18 cellular contexts compared by ENCODE assay signal in the genomic region with DNA sequence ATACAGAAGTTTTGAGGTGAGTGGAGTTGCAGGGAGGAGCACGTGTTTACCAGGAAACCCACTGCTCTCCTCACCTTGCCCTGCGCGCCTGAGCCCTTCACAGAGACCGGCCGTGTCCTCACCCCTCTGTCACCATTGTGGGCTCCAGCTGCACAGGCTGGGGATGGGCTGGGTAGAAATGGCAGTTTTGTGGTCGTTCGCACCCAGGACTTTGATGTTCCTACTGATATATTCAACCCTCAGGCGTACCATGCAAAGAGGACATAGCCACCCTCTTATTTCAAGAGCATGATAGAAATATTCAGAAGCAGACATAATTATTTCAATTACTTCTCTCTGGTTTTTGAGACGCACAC.
A peak's percentile ranks its signal among the peaks of the same experiment; 100 is the strongest.
DNase-seq lines count a peak whose midpoint lies in the region; ATAC-seq, FAIRE-seq and TF ChIP-seq lines count a peak whose summit lies in the region.
"Had no signal": no experiment of that assay in that cellular context is flagged by ENCODE, and none has a peak within 500 bp of the region (broad histone marks: within the 10 kb centered on the region; RNA-seq: fewer than 3 reads in every experiment).

No MANE protein-coding gene starts in this region.

- FAIRE-seq in kidney (lab: Jason Lieb, UNC): no peak
- FAIRE-seq: GM12878, H54, K562 had no signal

- ATAC-seq in DND-41 (ENCODE audit: insufficient read depth, low read depth) (peak; percentile 83), GM18870 (IDR thresholded peaks at IDR 0.05; ENCODE audit: unreplicated experiment) (no peak), HG03354 (IDR thresholded peaks at IDR 0.05; ENCODE audit: poor library complexity, severe bottlenecking, unreplicated experiment) (no peak)
- ATAC-seq: CD8-positive, alpha-beta T cell; GM12878; K562 had no signal

- H4K20me1 ChIP-seq in DND-41 (ENCODE audit: insufficient read depth, low read length): no peaks in the 10 kb centered on the region

- H3K27me3 ChIP-seq in DND-41 (ENCODE audit: insufficient read depth, low read length, poor library complexity): no peaks in the 10 kb centered on the region
- H3K27me3 ChIP-seq: BLaER1 had no signal

- DNase-seq in DND-41 (peak; percentile 48), kidney (peak; percentile 29), posterior vena cava (ENCODE audit: low spot score) (peak; percentile 74), NOMO-1 treated with dmso at 0.1 percent for 144 hours (lab: John Stamatoyannopoulos, UW; ENCODE audit: unreplicated experiment) (no peak)
- DNase-seq in Jurkat, Clone E6-1 (ENCODE audit: low read depth, low spot score): peak; percentile 63
- DNase-seq: 8988T; Calu3; CD8-positive, alpha-beta T cell; DMS79 treated with DMSO at 0.1 percent for 48 hours; HCEC 1CT had no signal

- no peak overlapping the region for H3K4me2 ChIP-seq in DND-41 (ENCODE audit: insufficient read depth, low read length)
- H3K4me2 ChIP-seq: BLaER1 had no signal

- no peak overlapping the region for H3K27ac ChIP-seq in DND-41 (ENCODE audit: low read length)
- no peak overlapping the region for H3K27ac ChIP-seq in kidney (ENCODE audit: low read depth in 2 of 2, low read length in 2 of 2)
- H3K27ac ChIP-seq: BLaER1, GM23248, HL-60 had no signal

- H3K79me2 ChIP-seq in DND-41 (ENCODE audit: insufficient read depth, low read length): no peaks in the 10 kb centered on the region

- H3K9me3 ChIP-seq in DND-41 (ENCODE audit: insufficient read depth, low read length, severe bottlenecking): no peaks in the 10 kb centered on the region
- H3K9me3 ChIP-seq in kidney (ENCODE audit: control insufficient read depth in 1 of 2, low read length in 2 of 2): no peaks in the 10 kb centered on the region
- H3K9me3 ChIP-seq: BLaER1 had no signal

- TF ChIP-seq CTCF in DND-41 (IDR thresholded peaks at IDR 0.05; ENCODE audit: borderline replicate concordance, extremely low read depth, low read length, poor library complexity, severe bottlenecking) (no peak), kidney (IDR thresholded peaks at IDR 0.05; ENCODE audit: borderline replicate concordance, extremely low read depth, insufficient read depth) (no peak)

- intact Hi-C loops in kidney (cut with DNase I) (no loop called here), posterior vena cava (cut with DNase I) (no loop called here)

- H3K4me3 ChIP-seq in DND-41 (ENCODE audit: low read depth in 1 of 2, low read length in 2 of 2) (no peak overlapping the region), kidney (ENCODE audit: low read length in 2 of 2) (no peak overlapping the region)
- H3K4me3 ChIP-seq in Jurkat, Clone E6-1 (ENCODE audit: low read length): no peak overlapping the region
- H3K4me3 ChIP-seq: BLaER1, GM12878, GM23248, K562 had no signal

- no peak overlapping the region for H2AFZ ChIP-seq in DND-41 (ENCODE audit: low read depth, low read length)
- H2AFZ ChIP-seq: GM23248 had no signal

- no peak overlapping the region for H3K9ac ChIP-seq in DND-41 (ENCODE audit: low read depth, low read length)
- no peak overlapping the region for H3K9ac ChIP-seq in kidney (ENCODE audit: low read length in 2 of 2)
- H3K9ac ChIP-seq: BLaER1, GM23248 had no signal

- H3K4me1 ChIP-seq in DND-41 (ENCODE audit: insufficient read depth, low read length) (no peaks in the 10 kb centered on the region), kidney (ENCODE audit: control insufficient read depth in 1 of 2, insufficient read depth in 1 of 2, low read depth in 1 of 2, low read length in 2 of 2) (no peaks in the 10 kb centered on the region)

- H3K36me3 ChIP-seq in DND-41 (ENCODE audit: insufficient read depth, low read length) (no peaks in the 10 kb centered on the region), kidney (ENCODE audit: control insufficient read depth in 1 of 2, insufficient read depth in 2 of 2, low read length in 2 of 2) (no peaks in the 10 kb centered on the region)
